Comparison of ENCODE assay signal across 15 cellular contexts in genomic region chr12:122681814-122682213, GRCh38. TPM values are rescaled to one million over a fixed set of nuclear protein-coding genes. Genes with fewer than 3 reads are reported as not detected.
DNase-seq lines count a peak whose midpoint lies in the region; ATAC-seq, FAIRE-seq and TF ChIP-seq lines count a peak whose summit lies in the region.
"Had no signal": no experiment of that assay in that cellular context is flagged by ENCODE, and none has a peak within 500 bp of the region (broad histone marks: within the 10 kb centered on the region; RNA-seq: fewer than 3 reads in every experiment).

No MANE protein-coding gene starts in this region.

- CTCF ChIA-PET in IMR-90 (lab: Yijun Ruan, JAX) = interaction anchor here (0.9 kb wide), 1 partner anchor 44 kb away, joined by 3 read pairs; no protein-coding TSS in a partner anchor

- TF ChIP-seq EP300 in suprapubic skin (IDR thresholded peaks at IDR 0.05) = no peak

- ATAC-seq in IMR-90 (ENCODE audit: low read depth) = no peak
- peak; percentile 29 for ATAC-seq in lung (ENCODE audit: insufficient read depth, low FRiP score)
- no peak for ATAC-seq in GM18907 (IDR thresholded peaks at IDR 0.05; ENCODE audit: unreplicated experiment)

- H4K5ac ChIP-seq in IMR-90 (ENCODE audit: low read depth, low read length) = no peak overlapping the region

- no peak overlapping the region for H3K4ac ChIP-seq in IMR-90 (ENCODE audit: low read depth, low read length)

- POLR2A ChIA-PET in IMR-90 (lab: Charles Lee; ENCODE audit: unreplicated experiment) = no interaction called here

- H3K4me1 ChIP-seq in IMR-90 (ENCODE audit: control insufficient read depth, insufficient read depth, low read length) (peaks cover 13% of the 10 kb centered on the region), astrocyte (ENCODE audit: insufficient read depth, low read length) (peaks cover 9% of the 10 kb centered on the region), lung (ENCODE audit: control insufficient read depth in 2 of 2, insufficient read depth in 2 of 2, low read length in 2 of 2) (peaks cover 0 to 4% of the 10 kb centered on the region in 2 donors), suprapubic skin (no peaks in the 10 kb centered on the region)
- H3K4me1 ChIP-seq: ascending aorta, BE2C had no signal

- H3K18ac ChIP-seq in IMR-90 (ENCODE audit: low read depth, low read length) = no peak overlapping the region

- dilution Hi-C loops in IMR-90 (cut with HindIII; ENCODE audit: low sequenced_read_pairs, unreplicated experiment) = no loop called here

- H3K4me1 Mint-ChIP-seq in astrocyte (ENCODE audit: low read depth, unreplicated experiment) = peaks cover 9% of the 10 kb centered on the region
- no peaks in the 10 kb centered on the region for H3K4me1 Mint-ChIP-seq in activated naive CD8-positive, alpha-beta T cell treated with anti-CD3 and anti-CD28 coated beads for 36 hours
- H3K4me1 Mint-ChIP-seq: endodermal cell had no signal

- H2BK20ac ChIP-seq in IMR-90 (ENCODE audit: low read depth, low read length) = peak overlapping the region; percentile 63

- H3K27ac ChIP-seq in IMR-90 (ENCODE audit: insufficient read depth, low read length) (no peak overlapping the region), astrocyte (ENCODE audit: low read depth, low read length) (no peak overlapping the region), lung (ENCODE audit: low read depth in 1 of 2, low read length in 1 of 2) (no peak overlapping the region), suprapubic skin (no peak overlapping the region)
- H3K27ac ChIP-seq: ascending aorta, heart left ventricle had no signal

- H3K79me2 ChIP-seq in astrocyte (ENCODE audit: insufficient read depth, low read length) = no peaks in the 10 kb centered on the region

- H3K27me3 ChIP-seq in IMR-90 (ENCODE audit: control insufficient read depth, insufficient read depth, low read length) = no peaks in the 10 kb centered on the region
- H3K27me3 ChIP-seq in astrocyte (ENCODE audit: insufficient read depth, low read length) = no peaks in the 10 kb centered on the region
- no peaks in the 10 kb centered on the region for H3K27me3 ChIP-seq in lung (ENCODE audit: control insufficient read depth, insufficient read depth)
- H3K27me3 ChIP-seq in suprapubic skin = no peaks in the 10 kb centered on the region
- H3K27me3 ChIP-seq: ascending aorta, BE2C, heart left ventricle had no signal

- H4K20me1 ChIP-seq in IMR-90 (ENCODE audit: insufficient read depth, low read length) (no peaks in the 10 kb centered on the region), astrocyte (ENCODE audit: insufficient read depth, low read length) (no peaks in the 10 kb centered on the region)

- no peaks in the 10 kb centered on the region for H3K9me3 Mint-ChIP-seq in astrocyte (ENCODE audit: unreplicated experiment)
- H3K9me3 Mint-ChIP-seq in activated naive CD8-positive, alpha-beta T cell treated with anti-CD3 and anti-CD28 coated beads for 36 hours = no peaks in the 10 kb centered on the region
- H3K9me3 Mint-ChIP-seq: activated T-helper 1 cell treated with anti-CD3 and anti-CD28 coated beads, Interleukin-12 subunit alpha, Interleukin-12 subunit beta, Interleukin-2, Interleukin-4 antibody, amounts not matched to agents 30 ng/mL and 10 ng/mL and 1 ng/mL, durations not matched to agents 14 hours and 24 hours and 36 hours had no signal

- no peaks in the 10 kb centered on the region for H3K36me3 Mint-ChIP-seq in astrocyte (ENCODE audit: low read depth, unreplicated experiment)
- no peaks in the 10 kb centered on the region for H3K36me3 Mint-ChIP-seq in activated naive CD8-positive, alpha-beta T cell treated with anti-CD3 and anti-CD28 coated beads for 36 hours

- peaks cover 5% of the 10 kb centered on the region for H3K9me1 ChIP-seq in IMR-90 (ENCODE audit: insufficient read depth, low read length)

- peaks cover 0 to 3% of the 10 kb centered on the region in 2 experiments; a peak in 1 of 4 replicates for H3K79me1 ChIP-seq in IMR-90 (ENCODE audit: low read depth in 1 of 2, low read length in 2 of 2)

- no peak for FAIRE-seq in astrocyte (lab: Jason Lieb, UNC)

- TF ChIP-seq POLR2A in IMR-90 (IDR thresholded peaks at IDR 0.05; ENCODE audit: low read depth, low read length) = no peak
- no peak for TF ChIP-seq POLR2A in suprapubic skin (IDR thresholded peaks at IDR 0.05)

- in situ Hi-C loops in IMR-90 (cut with MboI; ENCODE audit: low sequenced_read_pairs) = no loop called here

- TF ChIP-seq RAD21 in IMR-90 (IDR thresholded peaks at IDR 0.05; ENCODE audit: low read length) = no peak

- H3K9ac ChIP-seq in IMR-90 (ENCODE audit: low read depth, low read length) = no peak overlapping the region
- no peak overlapping the region for H3K9ac ChIP-seq in astrocyte (ENCODE audit: low read length)

- no peak overlapping the region for H3K4me3 ChIP-seq in IMR-90 (ENCODE audit: insufficient read depth, low read depth, low read length)
- H3K4me3 ChIP-seq in astrocyte (ENCODE audit: insufficient read depth, low read depth, low read length) = no peak overlapping the region
- no peak overlapping the region for H3K4me3 ChIP-seq in lung
- H3K4me3 ChIP-seq in suprapubic skin = no peak overlapping the region
- H3K4me3 ChIP-seq: ascending aorta, heart left ventricle had no signal

- H3K23ac ChIP-seq in IMR-90 (ENCODE audit: low read depth, low read length) = no peak overlapping the region

- TF ChIP-seq CTCF in AG09319 (IDR thresholded peaks at IDR 0.05; ENCODE audit: low read depth, low read length) (no peak), IMR-90 (conservative IDR thresholded peaks at IDR 0.05; ENCODE audit: low read depth, low read length) (no peak), astrocyte (IDR thresholded peaks at IDR 0.05; ENCODE audit: insufficient read depth, low read depth, low read length) (no peak), lung (IDR thresholded peaks at IDR 0.05; ENCODE audit: control extremely low read depth, extremely low read depth) (no peak), suprapubic skin (IDR thresholded peaks at IDR 0.05) (no peak)

- H2AFZ ChIP-seq in IMR-90 (replicated peaks; ENCODE audit: low read length, poor library complexity) (no peak overlapping the region), astrocyte (ENCODE audit: low read depth, low read length) (peak overlapping the region; percentile 6)

- peak overlapping the region; percentile 44 for H4K91ac ChIP-seq in IMR-90 (ENCODE audit: insufficient read depth, low read depth, low read length)

- H4K8ac ChIP-seq in IMR-90 (ENCODE audit: low read depth in 2 of 2, low read length in 2 of 2) = no peak overlapping the region

- H3K4me2 ChIP-seq in IMR-90 (ENCODE audit: low read depth, low read length) = no peak overlapping the region
- no peak overlapping the region for H3K4me2 ChIP-seq in astrocyte (ENCODE audit: low read length)

- peak overlapping the region; percentile 78 for H2AK5ac ChIP-seq in IMR-90 (ENCODE audit: low read depth, low read length)

- H3K56ac ChIP-seq in IMR-90 (ENCODE audit: extremely low read depth, insufficient read depth, low read length) = no peak overlapping the region

- H3K36me3 ChIP-seq in IMR-90 (ENCODE audit: control insufficient read depth, insufficient read depth, low read length) (no peaks in the 10 kb centered on the region), astrocyte (ENCODE audit: insufficient read depth, low read length) (no peaks in the 10 kb centered on the region), lung (ENCODE audit: control insufficient read depth in 2 of 2, insufficient read depth in 2 of 2, low read length in 2 of 2) (no peaks in the 10 kb centered on the region), suprapubic skin (no peaks in the 10 kb centered on the region)
- H3K36me3 ChIP-seq: ascending aorta, BE2C, heart left ventricle had no signal

- H3K27me3 Mint-ChIP-seq in astrocyte (ENCODE audit: low read depth, unreplicated experiment) = peaks cover 2% of the 10 kb centered on the region
- H3K27me3 Mint-ChIP-seq in activated naive CD8-positive, alpha-beta T cell treated with anti-CD3 and anti-CD28 coated beads for 36 hours = no peaks in the 10 kb centered on the region

- BruUV-seq in IMR-90 (replicated peaks; lab: Mats Ljungman, UMichigan) = no TSS peak

- no peak overlapping the region for H3K4me3 Mint-ChIP-seq in astrocyte (ENCODE audit: unreplicated experiment)
- H3K4me3 Mint-ChIP-seq in activated naive CD8-positive, alpha-beta T cell treated with anti-CD3 and anti-CD28 coated beads for 36 hours = no peak overlapping the region
- H3K4me3 Mint-ChIP-seq: activated T-helper 1 cell treated with anti-CD3 and anti-CD28 coated beads, Interleukin-12 subunit alpha, Interleukin-12 subunit beta, Interleukin-2, Interleukin-4 antibody, amounts not matched to agents 30 ng/mL and 10 ng/mL and 1 ng/mL, durations not matched to agents 14 hours and 24 hours and 36 hours; endodermal cell had no signal

- H3K14ac ChIP-seq in IMR-90 (replicated peaks; ENCODE audit: low read depth, low read length) = 0 out of 2 replicates have a peak overlapping the region, but pooled peaks have one; percentile 10

- H3K27ac Mint-ChIP-seq in astrocyte (ENCODE audit: unreplicated experiment) = no peak overlapping the region
- no peak overlapping the region for H3K27ac Mint-ChIP-seq in activated naive CD8-positive, alpha-beta T cell treated with anti-CD3 and anti-CD28 coated beads for 36 hours
- H3K27ac Mint-ChIP-seq: activated T-helper 1 cell treated with anti-CD3 and anti-CD28 coated beads, Interleukin-12 subunit alpha, Interleukin-12 subunit beta, Interleukin-2, Interleukin-4 antibody, amounts not matched to agents 30 ng/mL and 10 ng/mL and 1 ng/mL, durations not matched to agents 14 hours and 24 hours and 36 hours; endodermal cell had no signal

- peak; percentile 38 for DNase-seq in AG09319 (ENCODE audit: extremely low read depth, low read depth)
- DNase-seq in IMR-90 = peak; percentile 16
- peak; percentile 10 for DNase-seq in astrocyte (ENCODE audit: low read depth)
- peak; percentile 31 for DNase-seq in lung (ENCODE audit: low spot score)
- DNase-seq in activated CD4-positive, CD25-positive, alpha-beta regulatory T cell (lab: John Stamatoyannopoulos, UW) = no peak
- DNase-seq in suprapubic skin (ENCODE audit: low spot score in 2 of 2) = no peak
- no peak for DNase-seq in activated naive CD8-positive, alpha-beta T cell treated with anti-CD3 and anti-CD28 coated beads for 36 hours
- DNase-seq: activated CD4-positive, alpha-beta T cell treated with anti-CD3 and anti-CD28 coated beads for 48 hours; BE2C; endodermal cell; heart left ventricle had no signal

- H2BK120ac ChIP-seq in IMR-90 (ENCODE audit: low read depth, low read length) = peak overlapping the region; percentile 52

- H2AK9ac ChIP-seq in IMR-90 (replicated peaks; ENCODE audit: low read depth, low read length, poor library complexity) = no peak overlapping the region

- no peaks in the 10 kb centered on the region for H3K9me3 ChIP-seq in IMR-90 (ENCODE audit: control insufficient read depth, insufficient read depth, low read length)
- H3K9me3 ChIP-seq in astrocyte (ENCODE audit: insufficient read depth, low read depth, low read length) = no peaks in the 10 kb centered on the region
- H3K9me3 ChIP-seq in lung (ENCODE audit: control insufficient read depth in 2 of 2, insufficient read depth in 1 of 2, low read length in 1 of 2) = no peaks in the 10 kb centered on the region
- no peaks in the 10 kb centered on the region for H3K9me3 ChIP-seq in suprapubic skin
- H3K9me3 ChIP-seq: ascending aorta, BE2C, heart left ventricle had no signal

- no peak overlapping the region for H2BK5ac ChIP-seq in IMR-90 (ENCODE audit: low read depth, low read length, poor library complexity, severe bottlenecking)

- no CpG with 5 or more reads among the region's 4 CpGs for WGBS in IMR-90 (ENCODE audit: extremely low coverage in 2 of 2, insufficient read length in 1 of 2), 2 experiments
- 42 to 74% methylated on average over 4 of the region's 4 CpGs for WGBS in lung, 2 donors
- 74% methylated on average over 4 of the region's 4 CpGs for WGBS in suprapubic skin

- H2BK15ac ChIP-seq in IMR-90 (ENCODE audit: low read depth, low read length) = peak overlapping the region; percentile 53; the same call in 2 of the 3 replicates

- intact Hi-C loops in IMR-90 (cut with micrococcal nuclease) = no loop called here

RNA-seq across cellular contexts. Expression of gene HCAR2, which starts 21.3 kb away (rescaled TPM):
- total RNA-seq in IMR-90 (2012; rRNA removed) (not detected in 2 replicates), astrocyte (not detected in 2 replicates), lung (1 to 10 TPM; 5.9 to 7.1 TPM), suprapubic skin (10 to 100 TPM; 13.8 to 25.8 (median 21.5) TPM)
- polyA plus RNA-seq in IMR-90 (2012; rRNA removed) (not detected in 2 replicates), lung (10 to 100 TPM in 1 of 2 donors, 1 to 10 TPM in 1; 1.4 to 31.4 TPM)
- polyA plus RNA-seq in IMR-90 (2012; cell fraction: cytosol; rRNA removed) = not detected in 2 replicates
- not detected in 2 replicates for polyA plus RNA-seq in IMR-90 (2012; cell fraction: nucleus; rRNA removed; ENCODE audit: low replicate concordance)
- not detected for total RNA-seq in activated naive CD8-positive, alpha-beta T cell treated with anti-CD3 and anti-CD28 coated beads for 36 hours
- total RNA-seq: Daoy, endodermal cell had no signal

RNA-seq across cellular contexts. Expression of gene HCAR3, which starts 34.8 kb away (rescaled TPM):
- total RNA-seq in IMR-90 (2012; rRNA removed) = not detected in 2 replicates
- polyA plus RNA-seq in IMR-90 (2012; rRNA removed) = not detected in 2 replicates
- polyA plus RNA-seq in IMR-90 (2012; cell fraction: cytosol; rRNA removed) = not detected in 2 replicates
- polyA plus RNA-seq in IMR-90 (2012; cell fraction: nucleus; rRNA removed; ENCODE audit: low replicate concordance) = not detected in 2 replicates
- not detected in 2 replicates for total RNA-seq in astrocyte
- 10 to 100 TPM in 1 of 2 donors, 1 to 10 TPM in 1; 2.5 to 10.4 TPM for total RNA-seq in lung
- polyA plus RNA-seq in lung = 10 to 100 TPM in 1 of 2 donors, under 1 TPM in 1; 0.47 to 52.6 TPM
- total RNA-seq in suprapubic skin = 10 to 100 TPM in 3 of 4 donors, 1 to 10 TPM in 1; 5.3 to 19.1 (median 14.3) TPM
- not detected for total RNA-seq in activated naive CD8-positive, alpha-beta T cell treated with anti-CD3 and anti-CD28 coated beads for 36 hours
- total RNA-seq: ascending aorta, Daoy, endodermal cell had no signal

RNA-seq across cellular contexts. Expression of gene HCAR1, which starts 48.8 kb away (rescaled TPM):
- total RNA-seq in IMR-90 (2012; rRNA removed) = under 0.01 TPM in 1 of 2 replicates, not detected in the other
- 0.03 TPM in 2 replicates for polyA plus RNA-seq in IMR-90 (2012; rRNA removed)
- 0.01 and 0.02 TPM in 2 replicates for polyA plus RNA-seq in IMR-90 (2012; cell fraction: cytosol; rRNA removed)
- polyA plus RNA-seq in IMR-90 (2012; cell fraction: nucleus; rRNA removed; ENCODE audit: low replicate concordance) = 0.01 TPM in 1 of 2 replicates, not detected in the other
- total RNA-seq in astrocyte = not detected in 2 replicates
- total RNA-seq in lung = 1 to 10 TPM in 1 of 2 donors, under 1 TPM in 1; 0.31 to 2.2 TPM
- under 1 TPM; 0.29 to 0.37 TPM for polyA plus RNA-seq in lung
- under 1 TPM; 0.10 to 0.89 (median 0.29) TPM for total RNA-seq in suprapubic skin
- total RNA-seq in activated naive CD8-positive, alpha-beta T cell treated with anti-CD3 and anti-CD28 coated beads for 36 hours = under 1 TPM; 0.54 to 0.68 TPM
- total RNA-seq: ascending aorta had no signal

Comparison
In these comparisons a context has a peak if more than half of its experiments do, and no peak if none do; other contexts are left out.
1. DNase-seq: peak in AG09319 (single experiment), IMR-90 (single experiment), astrocyte (single experiment) and lung (single experiment); none in activated CD4-positive, CD25-positive, alpha-beta regulatory T cell (0 of 4), suprapubic skin (0 of 2) and activated naive CD8-positive, alpha-beta T cell treated with anti-CD3 and anti-CD28 coated beads for 36 hours (single experiment).